In genomic region chrX:18172970-18173369, GRCh38 we compare ENCODE assay signal across 19 cellular contexts. TPM values are rescaled to one million over a fixed set of nuclear protein-coding genes. Genes with fewer than 3 reads are reported as not detected.
"Had no signal": no experiment of that assay in that cellular context is flagged by ENCODE, and none has a peak within 500 bp of the region (broad histone marks: within the 10 kb centered on the region; RNA-seq: fewer than 3 reads in every experiment).

No MANE protein-coding gene starts in this region.

- H3K9ac ChIP-seq: SK-N-SH had no signal

- H3K36me3 ChIP-seq: Peyer's patch, SJSA1 had no signal

- H3K4me1 ChIP-seq: Peyer's patch, SJSA1 had no signal

- H3K4me3 ChIP-seq: Peyer's patch, SJSA1 had no signal

- ATAC-seq: PC-3 had no signal

- H3K27ac ChIP-seq: Peyer's patch, SJSA1 had no signal

- H3K9me3 ChIP-seq: Peyer's patch, SJSA1, SK-N-SH had no signal

- H3K27me3 ChIP-seq: Peyer's patch, SJSA1 had no signal

- DNase-seq: Karpas-422, MM.1S, MV-4-11, NCI-H1436 treated with DMSO at 0.1 percent for 48 hours, NCI-H1694 treated with DMSO at 0.1 percent for 48 hours, NCI-H2227 treated with DMSO at 0.1 percent for 48 hours, NCI-H446, NCI-H524 treated with DMSO at 0.1 percent for 48 hours, NCI-H526 treated with DMSO at 0.1 percent for 48 hours, PC-3, Peyer's patch, SK-N-SH, SW 1271 had no signal

- H3K4me2 ChIP-seq: SK-N-SH had no signal

RNA-seq across cellular contexts. Expression of gene BEND2, which starts 47.7 kb away (rescaled TPM):
- total RNA-seq: LHCN-M2, MCF 10A, NCI-H460, OCI-LY7, PC-3, Peyer's patch, Right ventricle myocardium superior, SJSA1 had no signal
- polyA plus RNA-seq: SK-N-SH had no signal
